Comparison of ENCODE assay signal across 9 cellular contexts in the genomic region with DNA sequence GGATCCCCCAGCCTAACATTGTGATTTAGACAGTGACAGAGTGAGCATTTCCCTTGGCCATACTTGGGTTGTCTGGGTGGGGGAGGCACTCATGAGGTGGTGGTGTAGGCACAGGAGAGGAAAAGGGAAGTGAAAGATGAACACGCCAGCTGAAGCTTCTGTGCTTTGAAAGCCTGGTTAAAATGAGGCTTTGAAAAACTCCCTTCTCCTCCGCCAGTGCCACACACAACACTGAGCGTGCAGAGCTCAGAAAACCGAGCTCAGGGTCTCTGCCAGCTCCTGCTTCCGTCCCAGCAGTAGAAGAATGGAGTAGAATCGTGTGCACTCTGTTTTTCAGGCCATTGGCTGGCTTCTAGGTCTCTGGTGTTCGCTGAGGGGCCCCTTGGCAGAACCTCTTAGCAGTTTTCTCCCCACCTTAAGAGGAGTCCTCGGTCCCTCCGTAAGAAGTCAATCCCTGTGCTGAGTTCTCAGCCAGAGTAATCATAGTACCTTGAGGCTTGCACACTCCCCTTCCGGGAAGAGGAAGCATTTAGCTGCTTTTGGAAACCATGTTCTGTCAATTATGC. TPM values are rescaled to one million over a fixed set of nuclear protein-coding genes. Genes with fewer than 3 reads are reported as not detected.
A peak's percentile ranks its signal among the peaks of the same experiment; 100 is the strongest.
DNase-seq lines count a peak whose midpoint lies in the region; ATAC-seq and TF ChIP-seq lines count a peak whose summit lies in the region.
"Had no signal": no experiment of that assay in that cellular context is flagged by ENCODE, and none has a peak within 500 bp of the region (broad histone marks: within the 10 kb centered on the region; RNA-seq: fewer than 3 reads in every experiment).

No MANE protein-coding gene starts in this region.

- TF ChIP-seq POLR2A in esophagus squamous epithelium (IDR thresholded peaks at IDR 0.05): no peak

- in situ Hi-C loops in mammary epithelial cell (cut with MboI; ENCODE audit: low sequenced_read_pairs in 2 of 2): no loop called here

- peak; percentile 64 for DNase-seq in activated effector memory CD4-positive, alpha-beta T cell treated with anti-CD3 and anti-CD28 coated beads, Interleukin-2, amount 50 U/mL, for 16 hours
- no peak for DNase-seq in activated effector memory CD4-positive, alpha-beta T cell treated with Interleukin-2 at 50 U/mL for 16 hours
- peak; percentile 45 for DNase-seq in UCSD-AML1 (lab: John Stamatoyannopoulos, UW; ENCODE audit: unreplicated experiment)
- DNase-seq in esophagus squamous epithelium (lab: John Stamatoyannopoulos, UW): no peak
- DNase-seq in stimulated activated CD4-positive, alpha-beta T cell treated with anti-CD3 and anti-CD28 coated beads, Interleukin-1b, Interleukin-23, amount 100 ng/mL, for 48 hours: peak; percentile 23
- no peak for DNase-seq in mammary epithelial cell
- DNase-seq in smooth muscle cell (lab: John Stamatoyannopoulos, UW; ENCODE audit: unreplicated experiment): no peak

- H3K27me3 ChIP-seq in esophagus squamous epithelium (no peaks in the 10 kb centered on the region), mammary epithelial cell (ENCODE audit: insufficient read depth, low read length) (no peaks in the 10 kb centered on the region), smooth muscle cell (ENCODE audit: low read depth) (no peaks in the 10 kb centered on the region)

- peak; percentile 90 for ATAC-seq in HG03095 (IDR thresholded peaks at IDR 0.05; ENCODE audit: unreplicated experiment)

- CTCF ChIA-PET in mammary epithelial cell (lab: Charles Lee; ENCODE audit: low non-redundant PET): no interaction called here

- H3K27ac ChIP-seq in esophagus squamous epithelium (peak overlapping the region; percentile 12 to 76 (median 39)), mammary epithelial cell (ENCODE audit: insufficient read depth, low read depth, low read length) (no peak overlapping the region), smooth muscle cell (ENCODE audit: low read depth) (no peak overlapping the region)
- H3K27ac ChIP-seq: parathyroid adenoma had no signal

- H3K4me3 ChIP-seq in esophagus squamous epithelium (peak overlapping the region in 1 of 4 donors; percentile 35), mammary epithelial cell (replicated peaks in 1 of 3; ENCODE audit: insufficient read depth in 1 of 3, low read depth in 2 of 3, low read length in 3 of 3) (no peak overlapping the region), smooth muscle cell (no peak overlapping the region)

- peaks cover 4% of the 10 kb centered on the region for H3F3A ChIP-seq in smooth muscle cell (ENCODE audit: low read depth)

- intact Hi-C loops in esophagus squamous epithelium (cut with DNase I): no loop called here
- intact Hi-C loops in mammary epithelial cell (cut with micrococcal nuclease): no loop called here

- WGBS in esophagus squamous epithelium, 2 donors: 36 to 65% methylated on average over 7 to 10 of the region's 10 CpGs
- WGBS in mammary epithelial cell (ENCODE audit: low coverage, missing lambda C conversion rate): 90% methylated on average over 10 of the region's 10 CpGs
- WGBS in smooth muscle cell (ENCODE audit: low lambda C conversion rate): 94% methylated on average over 10 of the region's 10 CpGs

- TF ChIP-seq CTCF in esophagus squamous epithelium (IDR thresholded peaks at IDR 0.05): no peak
- TF ChIP-seq CTCF in mammary epithelial cell (conservative IDR thresholded peaks at IDR 0.05 in 1 of 2, IDR thresholded peaks at IDR 0.05 in 1 of 2; ENCODE audit: extremely low read depth in 1 of 2, insufficient read depth in 1 of 2, low read depth in 1 of 2, low read length in 2 of 2): no peak
- no peak for TF ChIP-seq CTCF in smooth muscle cell (IDR thresholded peaks at IDR 0.05; ENCODE audit: borderline replicate concordance, insufficient read depth, poor library complexity, severe bottlenecking)

- no peaks in the 10 kb centered on the region for H3K9me3 ChIP-seq in esophagus squamous epithelium
- no peaks in the 10 kb centered on the region for H3K9me3 ChIP-seq in mammary epithelial cell (replicated peaks; ENCODE audit: insufficient read depth, low read length)
- H3K9me3 ChIP-seq in smooth muscle cell (replicated peaks; ENCODE audit: low read depth): no peaks in the 10 kb centered on the region

- H3K9ac ChIP-seq in mammary epithelial cell (ENCODE audit: insufficient read depth, low read length) (no peak overlapping the region), smooth muscle cell (ENCODE audit: low read depth) (no peak overlapping the region)
- H3K9ac ChIP-seq: parathyroid adenoma had no signal

- dilution Hi-C loops in mammary epithelial cell (cut with HindIII; ENCODE audit: low sequenced_read_pairs): no loop called here

- BruUV-seq in mammary epithelial cell (replicated peaks; lab: Mats Ljungman, UMichigan): no TSS peak

- no peak overlapping the region for H3K4me2 ChIP-seq in mammary epithelial cell (ENCODE audit: insufficient read depth, low read depth, low read length)
- no peak overlapping the region for H3K4me2 ChIP-seq in smooth muscle cell

- H3K4me1 ChIP-seq in esophagus squamous epithelium (peaks cover 9 to 61% (median 33%) of the 10 kb centered on the region in 3 donors), mammary epithelial cell (ENCODE audit: insufficient read depth, low read length) (no peaks in the 10 kb centered on the region), smooth muscle cell (ENCODE audit: low read depth) (no peaks in the 10 kb centered on the region)
- H3K4me1 ChIP-seq: parathyroid adenoma had no signal

- H3K36me3 ChIP-seq in esophagus squamous epithelium: peaks cover 0 to 33% (median 0%) of the 10 kb centered on the region in 3 donors
- H3K36me3 ChIP-seq in mammary epithelial cell (ENCODE audit: insufficient read depth, low read length): no peaks in the 10 kb centered on the region
- no peaks in the 10 kb centered on the region for H3K36me3 ChIP-seq in smooth muscle cell (ENCODE audit: low read depth)

- H2AFZ ChIP-seq in mammary epithelial cell (ENCODE audit: low read depth, low read length): no peak overlapping the region
- no peak overlapping the region for H2AFZ ChIP-seq in smooth muscle cell (ENCODE audit: low read depth)
- H2AFZ ChIP-seq: parathyroid adenoma had no signal

- H4K20me1 ChIP-seq in mammary epithelial cell (ENCODE audit: insufficient read depth, low read length) (no peaks in the 10 kb centered on the region), smooth muscle cell (ENCODE audit: low read depth) (peaks cover 98% of the 10 kb centered on the region)

- H3K79me2 ChIP-seq in mammary epithelial cell (ENCODE audit: insufficient read depth, low read length) (peaks cover 89% of the 10 kb centered on the region), smooth muscle cell (ENCODE audit: low read depth) (peaks cover 100% of the 10 kb centered on the region)

RNA-seq across cellular contexts. Expression of gene PLEKHM2, which starts 12.9 kb away (rescaled TPM):
- 10 to 100 TPM; 34.6 to 57.9 (median 42.4) TPM for total RNA-seq in esophagus squamous epithelium
- total RNA-seq in mammary epithelial cell: 10 to 100 TPM; 50.2 to 53.9 TPM
- 36.3 TPM for polyA plus RNA-seq in mammary epithelial cell
- polyA minus RNA-seq in mammary epithelial cell: 62.1 TPM
- total RNA-seq in smooth muscle cell: 29.5 and 39.6 TPM in 2 replicates
- 26.5 and 32.0 TPM in 2 replicates for polyA plus RNA-seq in smooth muscle cell

RNA-seq across cellular contexts. Expression of gene SLC25A34, which starts 39.0 kb away (rescaled TPM):
- total RNA-seq in esophagus squamous epithelium: 1 to 10 TPM in 2 of 4 donors, under 1 TPM in 2; 0.44 to 1.1 (median 0.83) TPM
- total RNA-seq in mammary epithelial cell: under 1 TPM; 0.67 to 0.89 TPM
- polyA plus RNA-seq in mammary epithelial cell: 0.39 TPM
- polyA minus RNA-seq in mammary epithelial cell: not detected
- 0.22 and 0.76 TPM in 2 replicates for total RNA-seq in smooth muscle cell
- polyA plus RNA-seq in smooth muscle cell: 1.6 and 2.1 TPM in 2 replicates

RNA-seq across cellular contexts. Expression of gene TMEM82, which starts 45.3 kb away (rescaled TPM):
- total RNA-seq in esophagus squamous epithelium (not detected), mammary epithelial cell (not detected), smooth muscle cell (not detected in 2 replicates)
- polyA plus RNA-seq in mammary epithelial cell (not detected), smooth muscle cell (not detected in 2 replicates)
- polyA minus RNA-seq in mammary epithelial cell: not detected

Comparison
In these comparisons a context has a peak if more than half of its experiments do, and no peak if none do; other contexts are left out.
1. DNase-seq: peak in activated effector memory CD4-positive, alpha-beta T cell treated with anti-CD3 and anti-CD28 coated beads, Interleukin-2, amount 50 U/mL, for 16 hours (single experiment), UCSD-AML1 (single experiment) and stimulated activated CD4-positive, alpha-beta T cell treated with anti-CD3 and anti-CD28 coated beads, Interleukin-1b, Interleukin-23, amount 100 ng/mL, for 48 hours (single experiment); none in activated effector memory CD4-positive, alpha-beta T cell treated with Interleukin-2 at 50 U/mL for 16 hours (single experiment), esophagus squamous epithelium (single experiment), mammary epithelial cell (single experiment) and smooth muscle cell (single experiment).
2. H3K27ac ChIP-seq: peak in esophagus squamous epithelium (4 of 4); none in mammary epithelial cell (single experiment) and smooth muscle cell (single experiment).